In the genomic region with DNA sequence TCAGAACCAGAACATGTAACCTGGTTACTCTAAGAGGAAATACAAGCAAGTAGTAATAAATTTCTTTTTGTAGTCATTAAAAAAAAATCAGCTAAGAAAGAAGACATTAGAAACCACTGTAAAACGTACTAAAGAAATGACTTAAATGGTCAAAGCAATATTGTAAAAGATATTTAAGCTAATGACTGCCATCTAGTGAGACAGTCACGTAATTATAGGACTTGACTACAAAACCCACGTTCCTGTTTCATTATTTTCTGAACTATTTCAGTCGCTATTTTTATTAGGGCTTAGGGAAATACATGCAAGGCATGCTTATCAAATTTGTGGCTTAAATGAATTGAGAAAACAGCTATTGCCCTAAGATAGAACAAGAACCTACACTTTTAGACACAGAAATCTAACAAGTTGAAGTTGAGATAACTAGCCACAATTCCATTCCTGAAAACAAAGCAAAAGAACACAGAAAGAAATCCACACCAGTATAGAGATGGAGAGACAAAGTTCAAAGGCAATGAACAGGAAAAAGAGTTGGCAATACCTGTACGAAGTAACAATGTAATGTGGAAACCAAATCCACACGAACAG, we compare ENCODE assay signal across 8 cellular contexts. TPM values are rescaled to one million over a fixed set of nuclear protein-coding genes. Genes with fewer than 3 reads are reported as not detected.
DNase-seq lines count a peak whose midpoint lies in the region; ATAC-seq and TF ChIP-seq lines count a peak whose summit lies in the region.

No MANE protein-coding gene starts in this region.

- H3K36me3 ChIP-seq in BE2C (peaks cover 65% of the 10 kb centered on the region), adipocyte (ENCODE audit: control insufficient read depth, insufficient read depth, low read length, severe bottlenecking) (peaks cover 49% of the 10 kb centered on the region)

- ATAC-seq in GM18861 (IDR thresholded peaks at IDR 0.05; ENCODE audit: unreplicated experiment), result peak; percentile 70
- ATAC-seq in HG03571 (IDR thresholded peaks at IDR 0.05; ENCODE audit: unreplicated experiment), result no peak
- ATAC-seq in HG03457 (IDR thresholded peaks at IDR 0.05; ENCODE audit: unreplicated experiment), result no peak

- no peaks in the 10 kb centered on the region; the same call in 1 of the 2 replicates for H3K27me3 ChIP-seq in BE2C
- H3K27me3 ChIP-seq in adipocyte (replicated peaks; ENCODE audit: control insufficient read depth, insufficient read depth, low read length), result no peaks in the 10 kb centered on the region

- H3K4me1 ChIP-seq in BE2C (no peaks in the 10 kb centered on the region), adipocyte (ENCODE audit: control insufficient read depth, insufficient read depth, low read length) (peaks cover 9% of the 10 kb centered on the region)

- DNase-seq in BE2C (no peak), NCI-H1092 treated with DMSO at 0.1 percent for 48 hours (lab: John Stamatoyannopoulos, UW) (peak; percentile 29), adipocyte (ENCODE audit: low read depth) (peak; percentile 82), kidney tubule cell (ENCODE audit: low spot score) (peak; percentile 55), HuH-7 (ENCODE audit: low spot score) (no peak)

- H3K9me3 ChIP-seq in BE2C (no peaks in the 10 kb centered on the region), adipocyte (ENCODE audit: control insufficient read depth, low read length) (no peaks in the 10 kb centered on the region)

- H3K4me3 ChIP-seq in BE2C (ENCODE audit: low read depth, low read length), result no peak overlapping the region
- H3K4me3 ChIP-seq in adipocyte (ENCODE audit: low read length), result no peak overlapping the region

- peak; percentile 56 for TF ChIP-seq CTCF in BE2C (IDR thresholded peaks at IDR 0.05; ENCODE audit: low read depth, low read length)

- H3K9ac ChIP-seq in adipocyte (ENCODE audit: low read length), result peak overlapping the region; percentile 13

RNA-seq across cellular contexts. Expression of a gene that starts 17.9 kb away (rescaled TPM):
- 53.6 TPM for polyA plus RNA-seq in BE2C (2012; ENCODE audit: insufficient read depth, insufficient read length, low read depth)

RNA-seq across cellular contexts. Expression of a gene that starts 19.3 kb away (rescaled TPM):
- 48.8 TPM for polyA plus RNA-seq in BE2C (2012; ENCODE audit: insufficient read depth, insufficient read length, low read depth)

Comparison
In these comparisons a context has a peak if more than half of its experiments do, and no peak if none do; other contexts are left out.
1. DNase-seq: peak in NCI-H1092 treated with DMSO at 0.1 percent for 48 hours (single experiment), adipocyte (single experiment) and kidney tubule cell (single experiment); none in BE2C (single experiment) and HuH-7 (single experiment).